ENCODE assay signal across 31 cellular contexts in genomic region chr4:106698621-106699195, GRCh38.
"Had no signal": no experiment of that assay in that cellular context is flagged by ENCODE, and none has a peak within 500 bp of the region (broad histone marks: within the 10 kb centered on the region; RNA-seq: fewer than 3 reads in every experiment).

No MANE protein-coding gene starts in this region.

- ATAC-seq: activated CD8-positive, alpha-beta T cell treated with anti-CD3 and anti-CD28 coated beads for 36 hours; activated naive CD4-positive, alpha-beta T cell treated with anti-CD3 and anti-CD28 coated beads, Interleukin-2, amount 50 U/mL, for 72 hours; activated naive CD8-positive, alpha-beta T cell treated with anti-CD3 and anti-CD28 coated beads, Interleukin-2, amount 50 U/mL, for 24 hours; activated T-cell treated with anti-CD3 and anti-CD28 coated beads, Interleukin-2, amount 50 U/mL, for 4 hours; activated T-cell treated with anti-CD3 and anti-CD28 coated beads, Interleukin-2, amount 50 U/mL, for 72 hours; activated T-helper 17 cell treated with anti-CD3 and anti-CD28 coated beads, Interleukin-2, amount 50 U/mL, for 72 hours had no signal

- H3K27me3 ChIP-seq: ascending aorta, cardiac muscle cell had no signal

- DNase-seq: activated B cell treated with CpG ODN at 0.5 μM for 24 hours; activated CD4-positive, alpha-beta memory T cell treated with anti-CD3 and anti-CD28 coated beads for 36 hours; activated CD4-positive, alpha-beta T cell treated with anti-CD3 and anti-CD28 coated beads for 4 hours; activated CD4-positive, alpha-beta T cell treated with anti-CD3 and anti-CD28 coated beads, Interleukin-2, amount 10 ng/mL, durations not matched to agents 24 days and 14 days; activated CD4-positive, alpha-beta T cell treated with anti-CD3 and anti-CD28 coated beads, Interleukin-2, amount 50 U/mL, for 1 hour; activated CD4-positive, alpha-beta T cell treated with anti-CD3 and anti-CD28 coated beads, Interleukin-2, amount 50 U/mL, for 4 hours; activated CD4-positive, CD25-positive, alpha-beta regulatory T cell treated with anti-CD3 and anti-CD28 coated beads, Interleukin-2, amount 50 U/mL, for 72 hours; activated CD8-positive, alpha-beta memory T cell treated with anti-CD3 and anti-CD28 coated beads, Interleukin-2, amount 50 U/mL, for 4 hours; activated CD8-positive, alpha-beta T cell treated with anti-CD3 and anti-CD28 coated beads for 36 hours; activated effector memory CD4-positive, alpha-beta T cell treated with anti-CD3 and anti-CD28 coated beads, Interleukin-2, amount 50 U/mL, for 16 hours; activated gamma-delta T cell treated with Interleukin-2 at 50 U/mL for 16 hours; activated naive CD4-positive, alpha-beta T cell; activated naive CD4-positive, alpha-beta T cell treated with anti-CD3 and anti-CD28 coated beads for 36 hours; activated naive CD4-positive, alpha-beta T cell treated with anti-CD3 and anti-CD28 coated beads, Interleukin-2, amount 50 U/mL, for 16 hours; activated naive CD8-positive, alpha-beta T cell treated with anti-CD3 and anti-CD28 coated beads, Interleukin-2, amount 10 ng/mL, durations not matched to agents 7 days and 5 days; activated naive CD8-positive, alpha-beta T cell treated with anti-CD3 and anti-CD28 coated beads, Interleukin-2, amount 50 U/mL, for 24 hours; activated T-cell treated with anti-CD3 and anti-CD28 coated beads for 4 hours; activated T-cell treated with anti-CD3 and anti-CD28 coated beads, Interleukin-2, amount 50 U/mL, for 1 hour; activated T-cell treated with anti-CD3 and anti-CD28 coated beads, Interleukin-2, amount 50 U/mL, for 4 hours; activated T-cell treated with anti-CD3 and anti-CD28 coated beads, Interleukin-2, amount 50 U/mL, for 72 hours; amygdala; anterior cingulate cortex; caudate nucleus; cerebellar nuclear complex; T-helper 2 cell; T-helper 9 cell had no signal

- H3K36me3 ChIP-seq: ascending aorta, cardiac muscle cell had no signal

- H3K4me3 ChIP-seq: ascending aorta, cardiac muscle cell had no signal

- H3K9me3 ChIP-seq: ascending aorta had no signal

- H3K27ac ChIP-seq: ascending aorta, cardiac muscle cell, VCaP had no signal

- H3K4me1 ChIP-seq: ascending aorta had no signal
